In genomic region chr16:77896357-77896972, GRCh38 we compare ENCODE assay signal across 14 cellular contexts.
A peak's percentile ranks its signal among the peaks of the same experiment; 100 is the strongest.
DNase-seq lines count a peak whose midpoint lies in the region; ATAC-seq, FAIRE-seq and TF ChIP-seq lines count a peak whose summit lies in the region.
"Had no signal": no experiment of that assay in that cellular context is flagged by ENCODE, and none has a peak within 500 bp of the region (broad histone marks: within the 10 kb centered on the region; RNA-seq: fewer than 3 reads in every experiment).

No MANE protein-coding gene starts in this region.

- H3K9me3 ChIP-seq in HepG2 (ENCODE audit: low read length) (no peaks in the 10 kb centered on the region), right lobe of liver (no peaks in the 10 kb centered on the region), transverse colon (no peaks in the 10 kb centered on the region)
- H3K9me3 ChIP-seq: breast epithelium, uterus had no signal

- no peaks in the 10 kb centered on the region for H3K9me3 Mint-ChIP-seq in endothelial cell (ENCODE audit: unreplicated experiment)
- H3K9me3 Mint-ChIP-seq in stimulated activated memory B cell treated with anti-CD40 and anti-IgM and Interleukin-4, amounts not matched to agents 10 μg/mL and 1 μg/mL and 100 μg/mL, for 72 hours, result peaks cover 1% of the 10 kb centered on the region
- H3K9me3 Mint-ChIP-seq in stimulated activated naive CD8-positive, alpha-beta T cell treated with anti-CD3 and anti-CD28 coated beads, Interleukin-15, amount 100 ng/mL, for 72 hours, result no peaks in the 10 kb centered on the region
- H3K9me3 Mint-ChIP-seq: T-helper 1 cell treated with Interleukin-12 subunit alpha and Interleukin-12 subunit beta and Interleukin-4 antibody, amounts not matched to agents 30 μg/mL and 1 μg/mL, for 36 hours had no signal

- H3K36me3 Mint-ChIP-seq in endothelial cell (ENCODE audit: low read depth, unreplicated experiment), result no peaks in the 10 kb centered on the region
- no peaks in the 10 kb centered on the region for H3K36me3 Mint-ChIP-seq in stimulated activated memory B cell treated with anti-CD40 and anti-IgM and Interleukin-4, amounts not matched to agents 10 μg/mL and 1 μg/mL and 100 μg/mL, for 72 hours

- no peaks in the 10 kb centered on the region; a peak in 1 of 5 replicates for H3K27me3 ChIP-seq in HepG2 (ENCODE audit: control insufficient read depth in 1 of 2, insufficient read depth in 2 of 2, low read length in 2 of 2)
- H3K27me3 ChIP-seq in right lobe of liver, result no peaks in the 10 kb centered on the region
- H3K27me3 ChIP-seq in transverse colon, result no peaks in the 10 kb centered on the region
- H3K27me3 ChIP-seq: uterus had no signal

- no peaks in the 10 kb centered on the region for H3K36me3 ChIP-seq in HepG2 (replicated peaks in 1 of 2; ENCODE audit: control insufficient read depth in 1 of 2, insufficient read depth in 2 of 2, low read length in 2 of 2)
- H3K36me3 ChIP-seq in right lobe of liver, result no peaks in the 10 kb centered on the region
- H3K36me3 ChIP-seq in transverse colon, result no peaks in the 10 kb centered on the region
- H3K36me3 ChIP-seq: breast epithelium, uterus had no signal

- H3K79me2 ChIP-seq in HepG2 (ENCODE audit: insufficient read depth, low read length), result no peaks in the 10 kb centered on the region

- H3K9ac ChIP-seq in HepG2 (ENCODE audit: insufficient read depth, low read depth, low read length), result no peak overlapping the region

- in situ Hi-C loops in HepG2 (cut with HindIII; ENCODE audit: extremely low pct_ligation_motif_present, low pct_unique_long_range_greater_than_20kb), result no loop called here
- in situ Hi-C loops in transverse colon (cut with MboI; ENCODE audit: low pct_ligation_motif_present in 1 of 4, low pct_unique_long_range_greater_than_20kb in 1 of 4, low sequenced_read_pairs in 3 of 4), result no loop called here

- no peak overlapping the region for H3K4me2 ChIP-seq in HepG2 (ENCODE audit: low read depth, low read length)

- BruUV-seq in HepG2 (replicated peaks; lab: Mats Ljungman, UMichigan), result no TSS peak

- peaks cover 2% of the 10 kb centered on the region for H3K27me3 Mint-ChIP-seq in endothelial cell (ENCODE audit: unreplicated experiment)
- no peaks in the 10 kb centered on the region for H3K27me3 Mint-ChIP-seq in stimulated activated memory B cell treated with anti-CD40 and anti-IgM and Interleukin-4, amounts not matched to agents 10 μg/mL and 1 μg/mL and 100 μg/mL, for 72 hours
- peaks cover 17% of the 10 kb centered on the region for H3K27me3 Mint-ChIP-seq in stimulated activated naive CD8-positive, alpha-beta T cell treated with anti-CD3 and anti-CD28 coated beads, Interleukin-15, amount 100 ng/mL, for 72 hours

- H2AFZ ChIP-seq in HepG2 (ENCODE audit: low read length), result no peak overlapping the region

- TF ChIP-seq EP300 in HepG2 (IDR thresholded peaks at IDR 0.05; ENCODE audit: low read depth in 2 of 2, low read length in 2 of 2), result no peak
- TF ChIP-seq EP300 in HepG2 (CRISPR knock-in tag; IDR thresholded peaks at IDR 0.05; ENCODE audit: borderline replicate concordance), result no peak
- TF ChIP-seq EP300 in transverse colon (IDR thresholded peaks at IDR 0.05; ENCODE audit: low read depth), result no peak

- POLR2A ChIA-PET in HepG2 (lab: Yijun Ruan, JAX), result no interaction called here

- no peak for TF ChIP-seq RAD21 in HepG2 (CRISPR knock-in tag; IDR thresholded peaks at IDR 0.05)

- WGBS in HepG2 (ENCODE audit: low lambda C conversion rate), result 6% methylated on average over 7 of the region's 7 CpGs
- WGBS in right lobe of liver (ENCODE audit: insufficient coverage, low coverage, low lambda C conversion rate, missing lambda C conversion rate), result 39% methylated on average over 6 of the region's 7 CpGs
- 54 to 60% methylated on average over 3 to 7 of the region's 7 CpGs for WGBS in transverse colon (ENCODE audit: low coverage in 1 of 2), 2 donors

- no peak for TF ChIP-seq CTCF in HepG2 (CRISPR knock-in tag; IDR thresholded peaks at IDR 0.05)
- no peak for TF ChIP-seq CTCF in right lobe of liver (IDR thresholded peaks at IDR 0.05)
- no peak for TF ChIP-seq CTCF in endothelial cell (IDR thresholded peaks at IDR 0.05; ENCODE audit: unreplicated experiment)
- no peak for TF ChIP-seq CTCF in transverse colon (IDR thresholded peaks at IDR 0.05)

- DNase-seq in HepG2 (ENCODE audit: low spot score) (no peak), right lobe of liver (no peak), NCI-H82 treated with DMSO at 0.1 percent for 48 hours (lab: John Stamatoyannopoulos, UW; ENCODE audit: unreplicated experiment) (peak; percentile 72), endothelial cell (ENCODE audit: low spot score) (peak; percentile 6), transverse colon (no peak)
- no peak for DNase-seq in stimulated activated naive CD8-positive, alpha-beta T cell treated with anti-CD3 and anti-CD28 coated beads, Interleukin-15, amount 100 ng/mL, for 72 hours
- no peak for DNase-seq in stimulated activated CD4-positive, alpha-beta T cell treated with anti-CD3 and anti-CD28 coated beads, Interleukin-1b, Interleukin-23, amount 100 ng/mL, for 48 hours
- DNase-seq: activated CD4-positive, alpha-beta T cell treated with anti-CD3 and anti-CD28 coated beads, Interleukin-2, amount 50 U/mL, for 4 hours; mammary epithelial cell; uterus had no signal

- no peaks in the 10 kb centered on the region for H4K20me1 ChIP-seq in HepG2 (ENCODE audit: insufficient read depth, low read length)

- TF ChIP-seq POLR2A in HepG2 (IDR thresholded peaks at IDR 0.05; ENCODE audit: insufficient read depth in 1 of 2, low read depth in 2 of 2, low read length in 2 of 2) (no peak), right lobe of liver (IDR thresholded peaks at IDR 0.05) (no peak), transverse colon (IDR thresholded peaks at IDR 0.05) (no peak)

- intact Hi-C loops in HepG2 (cut with micrococcal nuclease; ENCODE audit: unreplicated experiment), result no loop called here
- intact Hi-C loops in right lobe of liver (cut with DNase I), result no loop called here
- intact Hi-C loops in transverse colon (cut with DNase I; ENCODE audit: low total_unique reads), result no loop called here

- CTCF ChIA-PET in HepG2 (lab: Yijun Ruan, JAX; ENCODE audit: low intra/inter-chr PET ratio, low total read pairs), result no interaction called here

- H3K4me1 ChIP-seq in HepG2 (ENCODE audit: insufficient read depth, low read length) (no peaks in the 10 kb centered on the region), right lobe of liver (peaks cover 0 to 4% (median 0%) of the 10 kb centered on the region in 4 donors), transverse colon (no peaks in the 10 kb centered on the region)
- H3K4me1 ChIP-seq: breast epithelium, uterus had no signal

- H3K27ac Mint-ChIP-seq in endothelial cell (ENCODE audit: unreplicated experiment), result no peak overlapping the region
- no peak overlapping the region for H3K27ac Mint-ChIP-seq in stimulated activated memory B cell treated with anti-CD40 and anti-IgM and Interleukin-4, amounts not matched to agents 10 μg/mL and 1 μg/mL and 100 μg/mL, for 72 hours
- H3K27ac Mint-ChIP-seq in stimulated activated naive CD8-positive, alpha-beta T cell treated with anti-CD3 and anti-CD28 coated beads, Interleukin-15, amount 100 ng/mL, for 72 hours, result no peak overlapping the region
- H3K27ac Mint-ChIP-seq: T-helper 1 cell treated with Interleukin-12 subunit alpha and Interleukin-12 subunit beta and Interleukin-4 antibody, amounts not matched to agents 30 μg/mL and 1 μg/mL, for 36 hours had no signal

- FAIRE-seq in HepG2 (lab: Jason Lieb, UNC), result no peak
- FAIRE-seq: D721Med had no signal

- peaks cover 5% of the 10 kb centered on the region for H3K4me1 Mint-ChIP-seq in endothelial cell (ENCODE audit: unreplicated experiment)
- no peaks in the 10 kb centered on the region for H3K4me1 Mint-ChIP-seq in stimulated activated memory B cell treated with anti-CD40 and anti-IgM and Interleukin-4, amounts not matched to agents 10 μg/mL and 1 μg/mL and 100 μg/mL, for 72 hours
- H3K4me1 Mint-ChIP-seq in stimulated activated naive CD8-positive, alpha-beta T cell treated with anti-CD3 and anti-CD28 coated beads, Interleukin-15, amount 100 ng/mL, for 72 hours, result no peaks in the 10 kb centered on the region

- ATAC-seq in HepG2 (no peak), right lobe of liver (no peak)
- ATAC-seq in stimulated activated memory B cell treated with anti-CD40 and anti-IgM and Interleukin-4, amounts not matched to agents 10 μg/mL and 1 μg/mL and 100 μg/mL, for 72 hours, result no peak
- ATAC-seq in stimulated activated naive CD8-positive, alpha-beta T cell treated with anti-CD3 and anti-CD28 coated beads, Interleukin-15, amount 100 ng/mL, for 72 hours, result no peak

- H3K4me3 ChIP-seq in HepG2 (replicated peaks in 1 of 3; ENCODE audit: insufficient read depth in 1 of 3, low read depth in 2 of 3, low read length in 3 of 3) (no peak overlapping the region), right lobe of liver (no peak overlapping the region), transverse colon (no peak overlapping the region)
- H3K4me3 ChIP-seq: breast epithelium, uterus had no signal

- no peak overlapping the region for H3K27ac ChIP-seq in HepG2 (ENCODE audit: extremely low read length, insufficient read depth, low read length)
- no peak overlapping the region for H3K27ac ChIP-seq in right lobe of liver
- peak overlapping the region in 1 of 4 donors; percentile 10 for H3K27ac ChIP-seq in transverse colon
- H3K27ac ChIP-seq: breast epithelium, uterus had no signal

- no peak overlapping the region for H3K4me3 Mint-ChIP-seq in endothelial cell (ENCODE audit: unreplicated experiment)
- no peak overlapping the region for H3K4me3 Mint-ChIP-seq in stimulated activated memory B cell treated with anti-CD40 and anti-IgM and Interleukin-4, amounts not matched to agents 10 μg/mL and 1 μg/mL and 100 μg/mL, for 72 hours
- H3K4me3 Mint-ChIP-seq in stimulated activated naive CD8-positive, alpha-beta T cell treated with anti-CD3 and anti-CD28 coated beads, Interleukin-15, amount 100 ng/mL, for 72 hours, result no peak overlapping the region
- H3K4me3 Mint-ChIP-seq: T-helper 1 cell treated with Interleukin-12 subunit alpha and Interleukin-12 subunit beta and Interleukin-4 antibody, amounts not matched to agents 30 μg/mL and 1 μg/mL, for 36 hours had no signal

TF ChIP-seq in HepG2, 621 proteins besides CTCF, POLR2A, EP300 and RAD21:
- TF ChIP-seq ZNF34 (CRISPR knock-in tag; IDR thresholded peaks at IDR 0.05; ENCODE audit: borderline replicate concordance) (no peak), ZIK1 (CRISPR knock-in tag; IDR thresholded peaks at IDR 0.05; ENCODE audit: borderline replicate concordance, low read depth) (no peak), ZNF572 (CRISPR knock-in tag; IDR thresholded peaks at IDR 0.05) (no peak), LCORL (IDR thresholded peaks at IDR 0.05) (peak; percentile 97), LCORL (CRISPR knock-in tag; IDR thresholded peaks at IDR 0.05) (no peak)

Comparison
In these comparisons a context has a peak if more than half of its experiments do, and no peak if none do; other contexts are left out.
1. DNase-seq: peak in NCI-H82 treated with DMSO at 0.1 percent for 48 hours (single experiment) and endothelial cell (single experiment); none in HepG2 (single experiment), right lobe of liver (0 of 3), transverse colon (single experiment), stimulated activated naive CD8-positive, alpha-beta T cell treated with anti-CD3 and anti-CD28 coated beads, Interleukin-15, amount 100 ng/mL, for 72 hours (0 of 2) and stimulated activated CD4-positive, alpha-beta T cell treated with anti-CD3 and anti-CD28 coated beads, Interleukin-1b, Interleukin-23, amount 100 ng/mL, for 48 hours (single experiment).